In genomic region chrX:70445197-70445656, GRCh38 we compare ENCODE assay signal across 13 cellular contexts.
DNase-seq lines count a peak whose midpoint lies in the region; ATAC-seq and TF ChIP-seq lines count a peak whose summit lies in the region.
"Had no signal": no experiment of that assay in that cellular context is flagged by ENCODE, and none has a peak within 500 bp of the region (broad histone marks: within the 10 kb centered on the region; RNA-seq: fewer than 3 reads in every experiment).

No MANE protein-coding gene starts in this region.

- no peak overlapping the region for H3K27ac ChIP-seq in effector memory CD4-positive, alpha-beta T cell (ENCODE audit: insufficient read depth, low read length, poor library complexity, severe bottlenecking)
- H3K27ac ChIP-seq: gastroesophageal sphincter, skin epidermis, thyroid gland had no signal

- TF ChIP-seq CTCF in GM10248 (IDR thresholded peaks at IDR 0.05; ENCODE audit: control extremely low read depth, extremely low read depth, low read depth, missing control alignments), result no peak

- CTCF ChIA-PET in GM10248 (lab: Yijun Ruan, JAX), result interaction anchor here (2.2 to 2.8 kb wide), 2 partner anchors 9 to 12 kb away, joined by 9 to 15 read pairs; no protein-coding TSS in a partner anchor

- POLR2A ChIA-PET in GM10248 (lab: Yijun Ruan, JAX), result no interaction called here

- no peaks in the 10 kb centered on the region for H3K36me3 ChIP-seq in effector memory CD4-positive, alpha-beta T cell (ENCODE audit: control insufficient read depth, insufficient read depth, low read length)
- no peaks in the 10 kb centered on the region for H3K36me3 ChIP-seq in neuron (ENCODE audit: insufficient read depth, low read length)
- H3K36me3 ChIP-seq: gastroesophageal sphincter, thyroid gland had no signal

- peaks cover 4% of the 10 kb centered on the region for H3K4me1 ChIP-seq in effector memory CD4-positive, alpha-beta T cell (ENCODE audit: control insufficient read depth, insufficient read depth, low read length, poor library complexity, severe bottlenecking)
- peaks cover 7% of the 10 kb centered on the region for H3K4me1 ChIP-seq in neuron (ENCODE audit: insufficient read depth, low read length)
- H3K4me1 ChIP-seq: thyroid gland had no signal

- DNase-seq in GM10248 (ENCODE audit: extremely low spot score), result peak; percentile 6
- DNase-seq in effector memory CD4-positive, alpha-beta T cell, result no peak
- no peak for DNase-seq in NCI-H1694 (lab: John Stamatoyannopoulos, UW)
- no peak for DNase-seq in SW480 (ENCODE audit: low spot score)
- no peak for DNase-seq in glomerular visceral epithelial cell (ENCODE audit: extremely low spot score)
- DNase-seq: activated CD4-positive, CD25-positive, alpha-beta regulatory T cell treated with anti-CD3 and anti-CD28 coated beads, Interleukin-2, amount 50 U/mL, for 72 hours; NCI-H2081 treated with DMSO at 0.1 percent for 48 hours; thyroid gland had no signal

- peak; percentile 9 for ATAC-seq in HG02759 (IDR thresholded peaks at IDR 0.05; ENCODE audit: unreplicated experiment)
- no peak for ATAC-seq in GM18868 (IDR thresholded peaks at IDR 0.05; ENCODE audit: unreplicated experiment)

- H3K9me3 ChIP-seq in effector memory CD4-positive, alpha-beta T cell (ENCODE audit: control insufficient read depth, low read length), result no peaks in the 10 kb centered on the region
- no peaks in the 10 kb centered on the region for H3K9me3 ChIP-seq in neuron (ENCODE audit: low read length)
- H3K9me3 ChIP-seq: gastroesophageal sphincter, thyroid gland had no signal

- peak overlapping the region; percentile 35 for H3K4me3 ChIP-seq in effector memory CD4-positive, alpha-beta T cell (ENCODE audit: insufficient read depth, low read depth, low read length, poor library complexity, severe bottlenecking)
- H3K4me3 ChIP-seq in neuron (ENCODE audit: low read length), result peak overlapping the region; percentile 48

- no peak overlapping the region for H2AFZ ChIP-seq in neuron (ENCODE audit: low read depth, low read length)

- peaks cover 3% of the 10 kb centered on the region for H3K27me3 ChIP-seq in effector memory CD4-positive, alpha-beta T cell (replicated peaks; ENCODE audit: control insufficient read depth, insufficient read depth, low read length, poor library complexity, severe bottlenecking)
- H3K27me3 ChIP-seq in neuron (ENCODE audit: insufficient read depth, low read length), result peaks cover 4% of the 10 kb centered on the region
- H3K27me3 ChIP-seq: thyroid gland had no signal
